8 cellular contexts compared by ENCODE assay signal in the genomic region with DNA sequence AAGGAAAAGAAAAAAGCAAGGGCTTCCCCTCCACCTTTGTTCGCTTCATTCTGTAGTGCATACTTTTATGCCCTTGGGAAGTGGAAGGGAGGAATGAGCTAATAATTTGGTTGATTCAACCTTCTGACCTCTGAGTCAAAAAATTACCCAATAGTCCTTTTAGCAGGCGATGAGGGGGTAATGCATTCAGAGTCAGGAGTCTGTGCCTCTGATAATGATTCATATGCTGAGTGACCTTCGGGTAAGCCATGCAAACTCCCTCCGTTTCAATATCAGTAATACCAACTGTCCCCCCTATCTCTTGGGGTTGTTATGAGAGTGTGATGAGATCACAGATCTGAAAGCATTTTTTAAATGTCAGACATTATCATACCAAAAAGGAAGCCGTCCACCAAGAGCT. TPM values are rescaled to one million over a fixed set of nuclear protein-coding genes. Genes with fewer than 3 reads are reported as not detected.
DNase-seq lines count a peak whose midpoint lies in the region; ATAC-seq and TF ChIP-seq lines count a peak whose summit lies in the region.

No MANE protein-coding gene starts in this region.

- DNase-seq in GM12864 (ENCODE audit: low read depth), result peak; percentile 24
- peak; percentile 33 for DNase-seq in HT1080 (ENCODE audit: low read depth)
- peak; percentile 22 for DNase-seq in glomerular visceral epithelial cell (ENCODE audit: extremely low spot score)
- DNase-seq in ovary, result no peak
- no peak for DNase-seq in NCI-H1436 (lab: John Stamatoyannopoulos, UW)
- DNase-seq in NCI-H82 treated with DMSO at 0.1 percent for 48 hours (lab: John Stamatoyannopoulos, UW; ENCODE audit: unreplicated experiment), result no peak
- DNase-seq in caudate nucleus (lab: John Stamatoyannopoulos, UW), result no peak

- 37 to 58% (median 39%) methylated on average over 5 of the region's 5 CpGs for WGBS in ovary, 3 donors

- no peak for TF ChIP-seq EP300 in ovary (IDR thresholded peaks at IDR 0.05)

- no peaks in the 10 kb centered on the region for H3K9me3 ChIP-seq in ovary

- no peaks in the 10 kb centered on the region for H3K36me3 ChIP-seq in ovary

- no peaks in the 10 kb centered on the region for H3K27me3 ChIP-seq in ovary

- intact Hi-C loops in ovary (cut with DNase I), result no loop called here

- TF ChIP-seq CTCF in GM12864 (IDR thresholded peaks at IDR 0.05; ENCODE audit: low read depth, low read length, missing control alignments) (no peak), ovary (IDR thresholded peaks at IDR 0.05) (no peak)

- H3K27ac ChIP-seq in ovary, result no peak overlapping the region
- H3K27ac ChIP-seq in caudate nucleus (ENCODE audit: low read depth, low read length), result no peak overlapping the region

- peak; percentile 98 for ATAC-seq in GM21619 (IDR thresholded peaks at IDR 0.05; ENCODE audit: unreplicated experiment)

- no peak overlapping the region for H3K4me3 ChIP-seq in GM12864 (ENCODE audit: low read depth, low read length)
- no peak overlapping the region for H3K4me3 ChIP-seq in ovary

- peaks cover 2% of the 10 kb centered on the region for H3K4me1 ChIP-seq in ovary (ENCODE audit: insufficient read depth)

- no peak for TF ChIP-seq POLR2A in ovary (IDR thresholded peaks at IDR 0.05)

RNA-seq across cellular contexts. Expression of a gene that starts 41.6 kb away (rescaled TPM):
- 43.1 and 63.1 TPM in 2 replicates for total RNA-seq in HT1080 (2014; rRNA removed; shearing (Covaris generic))
- 47.1 and 64.4 TPM in 2 replicates for polyA plus RNA-seq in HT1080 (2015; cell fraction: cytosol; rRNA removed)
- 90.7 and 113 TPM in 2 replicates for polyA plus RNA-seq in HT1080 (2015; cell fraction: nucleus; rRNA removed)
- total RNA-seq in ovary, result 10 to 100 TPM; 29.2 to 48.8 (median 36.6) TPM
- 100 to 1,000 TPM in 1 of 2 donors, 10 to 100 TPM in 1; 23.3 to 102 TPM for polyA plus RNA-seq in ovary

Comparison
In these comparisons a context has a peak if more than half of its experiments do, and no peak if none do; other contexts are left out.
1. DNase-seq: peak in GM12864 (single experiment), HT1080 (single experiment) and glomerular visceral epithelial cell (single experiment); none in ovary (0 of 5), NCI-H1436 (single experiment), NCI-H82 treated with DMSO at 0.1 percent for 48 hours (single experiment) and caudate nucleus (0 of 61).